ENCODE assay signal across 8 cellular contexts in the genomic region with DNA sequence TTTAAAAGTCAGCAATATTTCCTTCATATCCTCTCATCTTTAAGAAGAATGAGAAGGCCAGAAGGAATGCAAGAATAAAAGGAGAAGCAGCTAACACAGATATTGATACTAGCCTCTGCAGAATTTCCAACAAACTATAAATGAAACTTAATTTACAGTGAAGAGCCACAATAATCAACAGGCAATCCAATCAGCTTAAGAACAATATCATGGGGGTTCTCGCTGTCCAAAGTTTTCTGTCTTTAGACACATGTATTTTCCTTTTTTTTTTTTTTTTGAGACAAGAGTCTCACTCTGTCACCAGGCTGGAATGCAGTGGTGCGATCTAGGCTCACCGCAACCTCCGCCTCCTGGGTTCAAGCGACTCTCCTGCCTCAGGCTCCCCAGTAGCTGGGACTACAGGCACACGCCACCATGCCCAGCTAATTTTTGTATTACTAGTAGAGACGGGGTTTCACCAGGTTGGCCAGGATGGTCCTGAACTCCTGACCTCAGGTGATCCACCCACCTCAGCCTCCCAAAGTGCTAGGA. TPM values are rescaled to one million over a fixed set of nuclear protein-coding genes. Genes with fewer than 3 reads are reported as not detected.
DNase-seq lines count a peak whose midpoint lies in the region; ATAC-seq, FAIRE-seq and TF ChIP-seq lines count a peak whose summit lies in the region.
"Not testable (repeated sequence)": the region's sequence is repeated elsewhere in the genome, so short reads cannot be mapped to it uniquely, and the experiment has no call there.

No MANE protein-coding gene starts in this region.

- not testable (repeated sequence) for H3K9me3 Mint-ChIP-seq in astrocyte (ENCODE audit: unreplicated experiment)

- intact Hi-C loops in HCT116 (cut with micrococcal nuclease); thyroid gland (cut with DNase I): not testable (repeated sequence)

- H3K36me3 Mint-ChIP-seq in astrocyte (ENCODE audit: low read depth, unreplicated experiment) = not testable (repeated sequence)

- FAIRE-seq in astrocyte (lab: Jason Lieb, UNC); keratinocyte (lab: Jason Lieb, UNC): not testable (repeated sequence)

- RAD21 ChIA-PET in HCT116 (lab: Charles Lee; ENCODE audit: low non-redundant PET in 1 of 2, low total read pairs in 2 of 2, uncharacterized antibody in 2 of 2, unreplicated experiment in 2 of 2) = interaction anchor here in 1 of 2 experiments (0.8 kb wide), 1 partner anchor 478 kb away, joined by 4 read pairs; no protein-coding TSS in a partner anchor

- H3K4me3 Mint-ChIP-seq in astrocyte (ENCODE audit: unreplicated experiment) = not testable (repeated sequence)

- TF ChIP-seq CTCF in HCT116 (IDR thresholded peaks at IDR 0.05 in 2 of 3, conservative IDR thresholded peaks at IDR 0.05 in 1 of 3; ENCODE audit: borderline replicate concordance in 1 of 3, insufficient read depth in 1 of 3, low read depth in 2 of 3, low read length in 2 of 3); astrocyte (IDR thresholded peaks at IDR 0.05; ENCODE audit: insufficient read depth, low read depth, low read length); choroid plexus epithelial cell (conservative IDR thresholded peaks at IDR 0.05; ENCODE audit: low read depth, low read length); keratinocyte (optimal IDR thresholded peaks at IDR 0.05 in 1 of 3, IDR thresholded peaks at IDR 0.05 in 1 of 3, conservative IDR thresholded peaks at IDR 0.05 in 1 of 3; ENCODE audit: extremely low read depth in 1 of 3, insufficient read depth in 2 of 3, low read length in 3 of 3); osteoblast (IDR thresholded peaks at IDR 0.05; ENCODE audit: extremely low read depth, low read depth, low read length); thyroid gland (IDR thresholded peaks at IDR 0.05): not testable (repeated sequence)

- peak; percentile 41 for DNase-seq in EH (ENCODE audit: low read depth)
- not testable (repeated sequence) for DNase-seq in HCT116 (ENCODE audit: low read depth, low spot score); SJCRH30; astrocyte (ENCODE audit: low read depth); keratinocyte (ENCODE audit: low read depth, low spot score); thyroid gland
- DNase-seq in choroid plexus epithelial cell (ENCODE audit: low read depth) = peak; percentile 14
- DNase-seq in osteoblast (ENCODE audit: insufficient read length, low spot score, missing footprints) = peak; percentile 37

- peak overlapping the region; percentile 39 for H3K9ac ChIP-seq in HCT116 (ENCODE audit: low read length)
- H3K9ac ChIP-seq in astrocyte (ENCODE audit: low read length); keratinocyte (ENCODE audit: control insufficient read depth, extremely low read depth, insufficient read depth, low read length): not testable (repeated sequence)

- H3K9me1 ChIP-seq in keratinocyte (ENCODE audit: control insufficient read depth, extremely low read depth, insufficient read depth, low read length) = not testable (repeated sequence)

- dilution Hi-C loops in keratinocyte (cut with MboI; ENCODE audit: extremely low pct_ligation_motif_present, low sequenced_read_pairs) = not testable (repeated sequence)

- H3K4me1 ChIP-seq in HCT116 (ENCODE audit: control insufficient read depth in 1 of 2, insufficient read depth in 2 of 2, low read length in 2 of 2) = peaks cover 13 to 19% of the 10 kb centered on the region in 2 experiments
- peaks cover 31% of the 10 kb centered on the region for H3K4me1 ChIP-seq in SJCRH30
- not testable (repeated sequence) for H3K4me1 ChIP-seq in astrocyte (ENCODE audit: insufficient read depth, low read length)
- H3K4me1 ChIP-seq in keratinocyte (ENCODE audit: control insufficient read depth, extremely low read depth, insufficient read depth, low read length) = peaks cover 20% of the 10 kb centered on the region
- peaks cover 22% of the 10 kb centered on the region for H3K4me1 ChIP-seq in osteoblast (ENCODE audit: insufficient read depth, low read length)
- H3K4me1 ChIP-seq in thyroid gland = peaks cover 16 to 38% of the 10 kb centered on the region in 2 donors

- WGBS in thyroid gland, 2 donors = 93 to 95% methylated on average over 7 of the region's 7 CpGs

- POLR2A ChIA-PET in HCT116 (lab: Charles Lee) = not testable (repeated sequence)

- H3K27me3 ChIP-seq in HCT116 (ENCODE audit: insufficient read depth, low read length); SJCRH30; astrocyte (ENCODE audit: insufficient read depth, low read length); keratinocyte (ENCODE audit: control insufficient read depth, extremely low read depth, insufficient read depth, low read length); osteoblast (ENCODE audit: insufficient read depth, low read length); thyroid gland: not testable (repeated sequence)

- peaks cover 13% of the 10 kb centered on the region for H3K4me1 Mint-ChIP-seq in astrocyte (ENCODE audit: low read depth, unreplicated experiment)

- BruUV-seq in HCT116 (replicated peaks; lab: Mats Ljungman, UMichigan) = not testable (repeated sequence)

- CTCF ChIA-PET in HCT116 (lab: Charles Lee) = not testable (repeated sequence)

- H3K27ac Mint-ChIP-seq in astrocyte (ENCODE audit: unreplicated experiment) = not testable (repeated sequence)

- peak overlapping the region; percentile 63 for H3K4me2 ChIP-seq in HCT116 (ENCODE audit: low read length)
- H3K4me2 ChIP-seq in astrocyte (ENCODE audit: low read length) = peak overlapping the region; percentile 38
- peak overlapping the region; percentile 9 for H3K4me2 ChIP-seq in keratinocyte (ENCODE audit: control insufficient read depth, extremely low read depth, insufficient read depth, low read depth, low read length)
- peak overlapping the region; percentile 72 for H3K4me2 ChIP-seq in osteoblast (ENCODE audit: insufficient read depth, low read length)

- not testable (repeated sequence) for H3K79me2 ChIP-seq in HCT116 (ENCODE audit: insufficient read depth, low read length); astrocyte (ENCODE audit: insufficient read depth, low read length); keratinocyte (ENCODE audit: control insufficient read depth, insufficient read depth, low read length); osteoblast (ENCODE audit: insufficient read depth, low read length)

- not testable (repeated sequence) for H3K27me3 Mint-ChIP-seq in astrocyte (ENCODE audit: low read depth, unreplicated experiment)

- H3K4me3 ChIP-seq in HCT116 (replicated peaks in 1 of 2; ENCODE audit: low read depth in 1 of 2, low read length in 2 of 2) (peak overlapping the region in 1 of 2 experiments; percentile 38; a peak in 1 of 4 replicates), SJCRH30 (peak overlapping the region; percentile 31), keratinocyte (ENCODE audit: control insufficient read depth in 2 of 3, extremely low read depth in 1 of 3, insufficient read depth in 2 of 3, low read depth in 1 of 3, low read length in 3 of 3) (peak overlapping the region in 1 of 3 experiments; percentile 3), osteoblast (ENCODE audit: insufficient read depth, low read length) (peak overlapping the region; percentile 25)
- H3K4me3 ChIP-seq in astrocyte (ENCODE audit: insufficient read depth, low read depth, low read length); choroid plexus epithelial cell (ENCODE audit: low read depth, low read length); thyroid gland (replicated peaks in 1 of 3): not testable (repeated sequence)

- H4K20me1 ChIP-seq in HCT116 (ENCODE audit: insufficient read depth); astrocyte (ENCODE audit: insufficient read depth, low read length); keratinocyte (ENCODE audit: control insufficient read depth, extremely low read depth, insufficient read depth, low read length); osteoblast (ENCODE audit: insufficient read depth, low read length): not testable (repeated sequence)

- H3K9me3 ChIP-seq in HCT116 (ENCODE audit: control insufficient read depth in 1 of 2, insufficient read depth in 1 of 2, low read depth in 1 of 2, low read length in 2 of 2); SJCRH30 (replicated peaks); astrocyte (ENCODE audit: insufficient read depth, low read depth, low read length); keratinocyte (ENCODE audit: control insufficient read depth, low read depth, low read length); osteoblast (ENCODE audit: low read depth, low read length); thyroid gland: not testable (repeated sequence)

- peak overlapping the region; percentile 32; the same call in 1 of the 2 replicates for H3K27ac ChIP-seq in HCT116 (ENCODE audit: low read depth, low read length)
- H3K27ac ChIP-seq in SJCRH30 = peak overlapping the region; percentile 75
- H3K27ac ChIP-seq in astrocyte (ENCODE audit: low read depth, low read length) = not testable (repeated sequence)
- H3K27ac ChIP-seq in keratinocyte (ENCODE audit: control insufficient read depth, insufficient read depth, low read length) = peak overlapping the region; percentile 11
- H3K27ac ChIP-seq in osteoblast (ENCODE audit: low read depth, low read length) = peak overlapping the region; percentile 72
- H3K27ac ChIP-seq in thyroid gland = peak overlapping the region; percentile 51 to 74 (median 64)

- peak; percentile 70 for ATAC-seq in HCT116

- H3K9me2 ChIP-seq in HCT116 (ENCODE audit: insufficient read depth) = not testable (repeated sequence)

- TF ChIP-seq POLR2A in HCT116 (IDR thresholded peaks at IDR 0.05; ENCODE audit: borderline replicate concordance, extremely low read depth, insufficient read depth, insufficient read length); thyroid gland (IDR thresholded peaks at IDR 0.05): not testable (repeated sequence)

- not testable (repeated sequence) for TF ChIP-seq RAD21 in HCT116 (IDR thresholded peaks at IDR 0.05; ENCODE audit: low read depth)

- not testable (repeated sequence) for H2AFZ ChIP-seq in HCT116 (ENCODE audit: low read depth, low read length, poor library complexity, severe bottlenecking); astrocyte (ENCODE audit: low read depth, low read length); keratinocyte (ENCODE audit: control insufficient read depth, low read length); osteoblast (ENCODE audit: low read length)

- not testable (repeated sequence) for H3K36me3 ChIP-seq in HCT116 (ENCODE audit: control insufficient read depth in 1 of 2, insufficient read depth in 2 of 2, low read length in 2 of 2); astrocyte (ENCODE audit: insufficient read depth, low read length); keratinocyte (ENCODE audit: control insufficient read depth in 2 of 2, extremely low read depth in 1 of 2, insufficient read depth in 2 of 2, low read length in 2 of 2); osteoblast (ENCODE audit: insufficient read depth, low read length)
- H3K36me3 ChIP-seq in SJCRH30 = peaks cover 10% of the 10 kb centered on the region; the same call in 1 of the 2 replicates
- peaks cover 4 to 10% of the 10 kb centered on the region in 2 donors for H3K36me3 ChIP-seq in thyroid gland

RNA-seq across cellular contexts. Expression of a gene that starts 17.0 kb away (rescaled TPM):
- 32.3 TPM for total RNA-seq in HCT116 (2021; ENCODE audit: unreplicated experiment)
- polyA plus RNA-seq in HCT116 (2012) = 6.8 and 8.8 TPM in 2 replicates
- total RNA-seq in SJCRH30 (2014; rRNA removed; shearing (Covaris generic)) = 13.1 and 17.7 TPM in 2 replicates
- total RNA-seq in astrocyte = 16.5 and 16.8 TPM in 2 replicates
- 5.3 to 9.1 TPM (median 6.3 TPM) in 3 replicates for polyA plus RNA-seq in keratinocyte
- polyA plus RNA-seq in keratinocyte (2011; ENCODE audit: low read depth) = 7.5 TPM
- polyA plus RNA-seq in keratinocyte (2011; cell fraction: cytosol; rRNA removed) = 3.5 and 5.4 TPM in 2 replicates
- polyA plus RNA-seq in keratinocyte (2011; cell fraction: nucleus; rRNA removed) = 10.9 and 12.9 TPM in 2 replicates
- 7.5 and 9.4 TPM in 2 replicates for polyA plus RNA-seq in keratinocyte (2012; ENCODE audit: low replicate concordance)
- 3.3 to 10.6 TPM (median 4.0 TPM) in 3 replicates for polyA minus RNA-seq in keratinocyte
- 5.2 TPM for polyA minus RNA-seq in keratinocyte (2011; cell fraction: cytosol; rRNA and poly(A)+ RNA removed)
- 8.5 and 14.3 TPM in 2 replicates for polyA minus RNA-seq in keratinocyte (2011; cell fraction: nucleus; rRNA and poly(A)+ RNA removed)
- 19.2 and 24.2 TPM in 2 replicates for total RNA-seq in osteoblast
- total RNA-seq in thyroid gland = 10 to 100 TPM; 47.7 to 54.2 (median 49.9) TPM

Comparison
In these comparisons a context has a peak if more than half of its experiments do, and no peak if none do; other contexts are left out.
1. H3K4me2 ChIP-seq: peak in every context shown above with its lines; median percentile 72 in osteoblast; 63 in HCT116; 38 in astrocyte; 9 in keratinocyte.